16 cellular contexts compared by ENCODE assay signal in genomic region chr3:197178998-197179397, GRCh38.
DNase-seq lines count a peak whose midpoint lies in the region; ATAC-seq, FAIRE-seq and TF ChIP-seq lines count a peak whose summit lies in the region.
"Had no signal": no experiment of that assay in that cellular context is flagged by ENCODE, and none has a peak within 500 bp of the region (broad histone marks: within the 10 kb centered on the region; RNA-seq: fewer than 3 reads in every experiment).

No MANE protein-coding gene starts in this region.

- H3K9me2 ChIP-seq in GM23338 (ENCODE audit: insufficient read depth): no peaks in the 10 kb centered on the region

- no peak for TF ChIP-seq POLR2A in gastrocnemius medialis (IDR thresholded peaks at IDR 0.05)

- H3K36me3 ChIP-seq in GM23338 (ENCODE audit: insufficient read depth) (no peaks in the 10 kb centered on the region), keratinocyte (ENCODE audit: control insufficient read depth in 2 of 2, extremely low read depth in 1 of 2, insufficient read depth in 2 of 2, low read length in 2 of 2) (peaks cover 1 to 2% of the 10 kb centered on the region in 2 experiments), gastrocnemius medialis (no peaks in the 10 kb centered on the region), Caco-2 (ENCODE audit: control insufficient read depth, insufficient read depth, low read length) (no peaks in the 10 kb centered on the region)

- H2AFZ ChIP-seq in GM23338: no peak overlapping the region
- no peak overlapping the region for H2AFZ ChIP-seq in keratinocyte (ENCODE audit: control insufficient read depth, low read length)
- H2AFZ ChIP-seq: GM23248 had no signal

- TF ChIP-seq CTCF in GM23338 (conservative IDR thresholded peaks at IDR 0.05; ENCODE audit: low read depth in 2 of 2) (no peak), keratinocyte (optimal IDR thresholded peaks at IDR 0.05 in 1 of 3, IDR thresholded peaks at IDR 0.05 in 1 of 3, conservative IDR thresholded peaks at IDR 0.05 in 1 of 3; ENCODE audit: extremely low read depth in 1 of 3, insufficient read depth in 2 of 3, low read length in 3 of 3) (no peak), gastrocnemius medialis (IDR thresholded peaks at IDR 0.05 in 4 of 5, conservative IDR thresholded peaks at IDR 0.05 in 1 of 5) (no peak), Caco-2 (IDR thresholded peaks at IDR 0.05; ENCODE audit: insufficient read depth in 1 of 2, low read depth in 1 of 2, low read length in 1 of 2, severe bottlenecking in 1 of 2, unreplicated experiment in 1 of 2) (no peak)

- DNase-seq in activated naive CD8-positive, alpha-beta T cell treated with anti-CD3 and anti-CD28 coated beads, Interleukin-2, amount 50 U/mL, for 24 hours: no peak
- no peak for DNase-seq in activated naive CD8-positive, alpha-beta T cell treated with anti-CD3 and anti-CD28 coated beads for 36 hours
- DNase-seq in GM23338 (ENCODE audit: low spot score) (no peak), T-helper 17 cell (no peak), keratinocyte (ENCODE audit: low read depth, low spot score) (no peak), gastrocnemius medialis (no peak), Caco-2 (no peak)
- DNase-seq: 8988T; AML-193; CD8-positive, alpha-beta memory T cell; DMS53; GM23248; H7 had no signal

- H3K9me3 Mint-ChIP-seq in activated naive CD8-positive, alpha-beta T cell treated with anti-CD3 and anti-CD28 coated beads, Interleukin-2, amount 50 U/mL, for 24 hours: no peaks in the 10 kb centered on the region
- no peaks in the 10 kb centered on the region for H3K9me3 Mint-ChIP-seq in activated naive CD8-positive, alpha-beta T cell treated with anti-CD3 and anti-CD28 coated beads for 36 hours
- H3K9me3 Mint-ChIP-seq in GM23338 (no peaks in the 10 kb centered on the region), Caco-2 (ENCODE audit: unreplicated experiment) (no peaks in the 10 kb centered on the region)
- H3K9me3 Mint-ChIP-seq: CD8-positive, alpha-beta memory T cell had no signal

- H3F3A ChIP-seq in GM23338 (replicated peaks; ENCODE audit: low read depth): no peaks in the 10 kb centered on the region

- peak overlapping the region; percentile 0 for H3K27ac Mint-ChIP-seq in activated naive CD8-positive, alpha-beta T cell treated with anti-CD3 and anti-CD28 coated beads, Interleukin-2, amount 50 U/mL, for 24 hours
- no peak overlapping the region for H3K27ac Mint-ChIP-seq in activated naive CD8-positive, alpha-beta T cell treated with anti-CD3 and anti-CD28 coated beads for 36 hours
- 0 out of 2 replicates have a peak overlapping the region, but pooled peaks have one; percentile 17 for H3K27ac Mint-ChIP-seq in GM23338
- H3K27ac Mint-ChIP-seq in T-helper 17 cell: peak overlapping the region; percentile 90
- H3K27ac Mint-ChIP-seq in Caco-2 (ENCODE audit: unreplicated experiment): no peak overlapping the region
- H3K27ac Mint-ChIP-seq: CD8-positive, alpha-beta memory T cell had no signal

- dilution Hi-C loops in keratinocyte (cut with MboI; ENCODE audit: extremely low pct_ligation_motif_present, low sequenced_read_pairs): no loop called here

- peaks cover 10% of the 10 kb centered on the region for H3K36me3 Mint-ChIP-seq in activated naive CD8-positive, alpha-beta T cell treated with anti-CD3 and anti-CD28 coated beads, Interleukin-2, amount 50 U/mL, for 24 hours (ENCODE audit: low read depth)
- H3K36me3 Mint-ChIP-seq in activated naive CD8-positive, alpha-beta T cell treated with anti-CD3 and anti-CD28 coated beads for 36 hours: peaks cover 10% of the 10 kb centered on the region
- H3K36me3 Mint-ChIP-seq in GM23338 (ENCODE audit: low read depth) (no peaks in the 10 kb centered on the region), T-helper 17 cell (ENCODE audit: low read depth) (peaks cover 7% of the 10 kb centered on the region), Caco-2 (ENCODE audit: insufficient read depth, unreplicated experiment) (peaks cover 35% of the 10 kb centered on the region)

- no peak for ATAC-seq in activated naive CD8-positive, alpha-beta T cell treated with anti-CD3 and anti-CD28 coated beads, Interleukin-2, amount 50 U/mL, for 24 hours
- ATAC-seq in GM23338: no peak
- ATAC-seq in T-helper 17 cell: no peak
- no peak for ATAC-seq in gastrocnemius medialis
- ATAC-seq in GM19395 (IDR thresholded peaks at IDR 0.05; ENCODE audit: unreplicated experiment): no peak

- H3K27ac ChIP-seq in GM23338 (ENCODE audit: low read depth): no peak overlapping the region
- no peak overlapping the region for H3K27ac ChIP-seq in keratinocyte (ENCODE audit: control insufficient read depth, insufficient read depth, low read length)
- H3K27ac ChIP-seq in gastrocnemius medialis: no peak overlapping the region
- H3K27ac ChIP-seq: BLaER1, GM23248 had no signal

- no peak overlapping the region for H3K4me2 ChIP-seq in GM23338
- H3K4me2 ChIP-seq in keratinocyte (ENCODE audit: control insufficient read depth, extremely low read depth, insufficient read depth, low read depth, low read length): no peak overlapping the region
- H3K4me2 ChIP-seq: BLaER1 had no signal

- in situ Hi-C loops in gastrocnemius medialis (cut with MboI; ENCODE audit: low sequenced_read_pairs in 4 of 4): loop anchor here in 3 of 4 donors (25.0 kb wide), 2 partner anchors 167 to 192 kb away; no protein-coding TSS in a partner anchor

- FAIRE-seq in keratinocyte (lab: Jason Lieb, UNC): peak; percentile 26
- FAIRE-seq: GM18507 had no signal

- H3K4me1 ChIP-seq in GM23338 (ENCODE audit: insufficient read depth): peaks cover 31% of the 10 kb centered on the region
- H3K4me1 ChIP-seq in keratinocyte (ENCODE audit: control insufficient read depth, extremely low read depth, insufficient read depth, low read length): peaks cover 16% of the 10 kb centered on the region
- H3K4me1 ChIP-seq in gastrocnemius medialis: peaks cover 45 to 54% of the 10 kb centered on the region in 2 donors
- H3K4me1 ChIP-seq in Caco-2: no peaks in the 10 kb centered on the region

- H3K27me3 Mint-ChIP-seq in activated naive CD8-positive, alpha-beta T cell treated with anti-CD3 and anti-CD28 coated beads, Interleukin-2, amount 50 U/mL, for 24 hours: no peaks in the 10 kb centered on the region
- H3K27me3 Mint-ChIP-seq in activated naive CD8-positive, alpha-beta T cell treated with anti-CD3 and anti-CD28 coated beads for 36 hours: no peaks in the 10 kb centered on the region
- H3K27me3 Mint-ChIP-seq in GM23338 (ENCODE audit: insufficient read depth, low read depth, poor library complexity) (no peaks in the 10 kb centered on the region), T-helper 17 cell (no peaks in the 10 kb centered on the region), Caco-2 (ENCODE audit: insufficient read depth, unreplicated experiment) (no peaks in the 10 kb centered on the region)
- H3K27me3 Mint-ChIP-seq: CD8-positive, alpha-beta memory T cell had no signal

- H3K27me3 ChIP-seq in GM23338 (ENCODE audit: insufficient read depth) (no peaks in the 10 kb centered on the region), keratinocyte (ENCODE audit: control insufficient read depth, extremely low read depth, insufficient read depth, low read length) (no peaks in the 10 kb centered on the region), gastrocnemius medialis (no peaks in the 10 kb centered on the region), Caco-2 (replicated peaks; ENCODE audit: control insufficient read depth, insufficient read depth, low read length) (no peaks in the 10 kb centered on the region)
- H3K27me3 ChIP-seq: BLaER1 had no signal

- peaks cover 3% of the 10 kb centered on the region for H3K9me1 ChIP-seq in keratinocyte (ENCODE audit: control insufficient read depth, extremely low read depth, insufficient read depth, low read length)

- intact Hi-C loops in gastrocnemius medialis (cut with DNase I; ENCODE audit: low total_unique reads) (no loop called here), Caco-2 (cut with micrococcal nuclease; ENCODE audit: unreplicated experiment) (no loop called here)

- peaks cover 7% of the 10 kb centered on the region for H3K4me1 Mint-ChIP-seq in activated naive CD8-positive, alpha-beta T cell treated with anti-CD3 and anti-CD28 coated beads, Interleukin-2, amount 50 U/mL, for 24 hours
- peaks cover 14% of the 10 kb centered on the region for H3K4me1 Mint-ChIP-seq in activated naive CD8-positive, alpha-beta T cell treated with anti-CD3 and anti-CD28 coated beads for 36 hours
- H3K4me1 Mint-ChIP-seq in GM23338: peaks cover 36% of the 10 kb centered on the region
- peaks cover 19% of the 10 kb centered on the region for H3K4me1 Mint-ChIP-seq in T-helper 17 cell
- H3K4me1 Mint-ChIP-seq in Caco-2 (ENCODE audit: low read depth, unreplicated experiment): peaks cover 19% of the 10 kb centered on the region

- CTCF ChIA-PET in Caco-2 (lab: Charles Lee): no interaction called here

- BruUV-seq in Caco-2 (replicated peaks; lab: Mats Ljungman, UMichigan): no TSS peak

- no peak overlapping the region for H3K9ac ChIP-seq in keratinocyte (ENCODE audit: control insufficient read depth, extremely low read depth, insufficient read depth, low read length)
- H3K9ac ChIP-seq: BLaER1, GM23248 had no signal

- H3K4me3 ChIP-seq in GM23338 (no peak overlapping the region), keratinocyte (ENCODE audit: control insufficient read depth in 2 of 3, extremely low read depth in 1 of 3, insufficient read depth in 2 of 3, low read depth in 1 of 3, low read length in 3 of 3) (no peak overlapping the region), gastrocnemius medialis (no peak overlapping the region), Caco-2 (ENCODE audit: low read depth, low read length) (no peak overlapping the region)
- H3K4me3 ChIP-seq: BLaER1, GM23248 had no signal

- H3K79me2 ChIP-seq in GM23338 (replicated peaks; ENCODE audit: insufficient read depth) (peaks cover 18% of the 10 kb centered on the region), keratinocyte (ENCODE audit: control insufficient read depth, insufficient read depth, low read length) (peaks cover 83% of the 10 kb centered on the region)

- no peak overlapping the region for H3K4me3 Mint-ChIP-seq in activated naive CD8-positive, alpha-beta T cell treated with anti-CD3 and anti-CD28 coated beads, Interleukin-2, amount 50 U/mL, for 24 hours
- H3K4me3 Mint-ChIP-seq in activated naive CD8-positive, alpha-beta T cell treated with anti-CD3 and anti-CD28 coated beads for 36 hours: no peak overlapping the region
- no peak overlapping the region for H3K4me3 Mint-ChIP-seq in GM23338
- H3K4me3 Mint-ChIP-seq in T-helper 17 cell: no peak overlapping the region
- H3K4me3 Mint-ChIP-seq in Caco-2 (ENCODE audit: unreplicated experiment): no peak overlapping the region
- H3K4me3 Mint-ChIP-seq: CD8-positive, alpha-beta memory T cell had no signal

- POLR2A ChIA-PET in Caco-2 (lab: Charles Lee): no interaction called here

- H3K9me3 ChIP-seq in T-helper 17 cell (ENCODE audit: control insufficient read depth, low read length, poor library complexity, severe bottlenecking): no peaks in the 10 kb centered on the region
- H3K9me3 ChIP-seq in keratinocyte (ENCODE audit: control insufficient read depth, low read depth, low read length): no peaks in the 10 kb centered on the region
- H3K9me3 ChIP-seq in gastrocnemius medialis: no peaks in the 10 kb centered on the region
- H3K9me3 ChIP-seq in Caco-2: no peaks in the 10 kb centered on the region
- H3K9me3 ChIP-seq: BLaER1 had no signal

- H4K20me1 ChIP-seq in GM23338 (replicated peaks; ENCODE audit: insufficient read depth) (no peaks in the 10 kb centered on the region), keratinocyte (ENCODE audit: control insufficient read depth, extremely low read depth, insufficient read depth, low read length) (peaks cover 2% of the 10 kb centered on the region)

Comparison
In these comparisons a context has a peak if more than half of its experiments do, and no peak if none do; other contexts are left out.
1. H3K27ac Mint-ChIP-seq: peak in activated naive CD8-positive, alpha-beta T cell treated with anti-CD3 and anti-CD28 coated beads, Interleukin-2, amount 50 U/mL, for 24 hours (single experiment), GM23338 (single experiment) and T-helper 17 cell (single experiment); none in activated naive CD8-positive, alpha-beta T cell treated with anti-CD3 and anti-CD28 coated beads for 36 hours (single experiment) and Caco-2 (single experiment).